ENCODE assay signal across 20 cellular contexts in genomic region chr10:121296856-121297255, GRCh38.
DNase-seq lines count a peak whose midpoint lies in the region; ATAC-seq and TF ChIP-seq lines count a peak whose summit lies in the region.
"Had no signal": no experiment of that assay in that cellular context is flagged by ENCODE, and none has a peak within 500 bp of the region (broad histone marks: within the 10 kb centered on the region; RNA-seq: fewer than 3 reads in every experiment).

No MANE protein-coding gene starts in this region.

- no peak for ATAC-seq in HG02610 (IDR thresholded peaks at IDR 0.05; ENCODE audit: unreplicated experiment)
- ATAC-seq: GM12878, HCT116 had no signal

- no peak for TF ChIP-seq CTCF in nephron progenitor cell (IDR thresholded peaks at IDR 0.05)

- no peak overlapping the region for H3K27ac Mint-ChIP-seq in nephron progenitor cell
- H3K27ac Mint-ChIP-seq: T-helper 1 cell treated with Interleukin-12 subunit alpha and Interleukin-12 subunit beta and Interleukin-4 antibody, amounts not matched to agents 30 μg/mL and 1 μg/mL, for 36 hours had no signal

- H3K4me1 Mint-ChIP-seq in nephron progenitor cell, result peaks cover 39% of the 10 kb centered on the region

- H3K36me3 Mint-ChIP-seq in nephron progenitor cell (ENCODE audit: low read depth), result no peaks in the 10 kb centered on the region

- peak; percentile 66 for DNase-seq in NCI-H82 (lab: John Stamatoyannopoulos, UW)
- DNase-seq in NCI-H82 treated with DMSO at 0.1 percent for 48 hours (lab: John Stamatoyannopoulos, UW; ENCODE audit: unreplicated experiment), result no peak
- peak; percentile 86 for DNase-seq in NCI-H446 treated with DMSO at 0.1 percent for 48 hours (lab: John Stamatoyannopoulos, UW)
- peak; percentile 62 for DNase-seq in cerebellum (ENCODE audit: low spot score)
- DNase-seq in nephron progenitor cell, result no peak
- DNase-seq in MV-4-11 (lab: John Stamatoyannopoulos, UW), result no peak
- DNase-seq: 8988T, ACHN, BE2C, Calu3, NCI-H1092 treated with DMSO at 0.1 percent for 48 hours, NCI-H1436, NCI-H1930, NCI-H2107, NCI-H510A treated with DMSO at 0.1 percent for 48 hours, SHP77 had no signal

- H3K27me3 Mint-ChIP-seq in nephron progenitor cell (ENCODE audit: low read depth, poor library complexity), result peaks cover 34% of the 10 kb centered on the region

- H3K4me3 Mint-ChIP-seq in nephron progenitor cell, result no peak overlapping the region
- H3K4me3 Mint-ChIP-seq: T-helper 1 cell treated with Interleukin-12 subunit alpha and Interleukin-12 subunit beta and Interleukin-4 antibody, amounts not matched to agents 30 μg/mL and 1 μg/mL, for 36 hours had no signal

- no peaks in the 10 kb centered on the region for H3K9me3 Mint-ChIP-seq in nephron progenitor cell
- H3K9me3 Mint-ChIP-seq: T-helper 1 cell treated with Interleukin-12 subunit alpha and Interleukin-12 subunit beta and Interleukin-4 antibody, amounts not matched to agents 30 μg/mL and 1 μg/mL, for 36 hours had no signal

Comparison
In these comparisons a context has a peak if more than half of its experiments do, and no peak if none do; other contexts are left out.
1. DNase-seq: peak in NCI-H82 (single experiment), NCI-H446 treated with DMSO at 0.1 percent for 48 hours (single experiment) and cerebellum (single experiment); none in NCI-H82 treated with DMSO at 0.1 percent for 48 hours (single experiment), nephron progenitor cell (single experiment) and MV-4-11 (single experiment).